ENCODE assay signal across 1 cellular context in the genomic region with DNA sequence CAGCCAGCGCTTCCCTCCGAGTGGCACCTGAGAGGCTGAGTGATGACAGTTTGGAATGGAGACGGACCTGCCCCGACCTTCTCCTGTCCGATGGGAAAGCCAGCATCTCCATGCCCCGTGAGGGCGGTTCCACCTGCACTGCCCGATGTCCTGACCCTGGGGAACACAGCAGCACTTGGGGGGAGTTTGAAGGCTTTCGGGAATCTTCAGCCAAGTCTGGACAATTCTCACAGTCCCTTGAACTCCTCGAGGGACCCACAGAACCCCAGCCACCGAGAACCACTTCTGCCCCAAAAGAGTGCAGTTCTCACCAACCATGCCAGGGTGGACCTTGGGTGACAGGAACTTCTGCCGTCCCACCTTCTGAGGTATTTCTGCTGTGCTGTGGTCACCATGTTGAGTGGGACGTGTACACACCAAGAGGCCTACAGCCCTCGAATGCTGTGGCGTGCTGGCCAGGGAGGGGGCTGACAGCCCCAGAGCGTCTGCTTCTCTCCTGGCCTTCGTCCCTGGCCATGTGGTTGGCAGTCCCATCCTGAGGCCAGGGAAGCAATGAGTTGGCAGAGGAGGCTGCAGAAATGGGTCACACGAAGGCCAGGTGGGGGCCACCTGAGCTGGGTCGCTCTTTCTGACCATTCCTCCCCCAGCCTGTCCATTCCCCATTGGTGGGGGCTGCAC.
TF ChIP-seq lines count a peak whose summit lies in the region.

No MANE protein-coding gene starts in this region.

TF ChIP-seq in HepG2, 621 proteins besides CTCF, POLR2A, EP300 and RAD21:
- TF ChIP-seq MED8 (CRISPR knock-in tag; IDR thresholded peaks at IDR 0.05; ENCODE audit: insufficient replicate concordance): peak; percentile 21
- TF ChIP-seq HES4 (CRISPR knock-in tag; IDR thresholded peaks at IDR 0.05; ENCODE audit: borderline replicate concordance): no peak
